Comparison of ENCODE assay signal across 8 cellular contexts in genomic region chr12:65278576-65279386, GRCh38. TPM values are rescaled to one million over a fixed set of nuclear protein-coding genes. Genes with fewer than 3 reads are reported as not detected.
A peak's percentile ranks its signal among the peaks of the same experiment; 100 is the strongest.
DNase-seq lines count a peak whose midpoint lies in the region; ATAC-seq and TF ChIP-seq lines count a peak whose summit lies in the region.

Gene MSRB3, plus strand, starts transcription at chr12:65278683. Its CDS starts 29,897 bp downstream, at chr12:65308580.

- ATAC-seq in GM21723 (IDR thresholded peaks at IDR 0.05; ENCODE audit: unreplicated experiment), result peak; percentile 65
- peak; percentile 66 for ATAC-seq in activated naive CD8-positive, alpha-beta T cell treated with anti-CD3 and anti-CD28 coated beads, Interleukin-2, amount 50 U/mL, for 24 hours

- peak within 1 kb of the TSS; percentile 86 to 88 for H3K4me3 ChIP-seq in neutrophil (ENCODE audit: low read depth in 1 of 2, low read length in 1 of 2)

- H3K4me3 Mint-ChIP-seq in activated naive CD8-positive, alpha-beta T cell treated with anti-CD3 and anti-CD28 coated beads, Interleukin-2, amount 50 U/mL, for 24 hours, result peak within 1 kb of the TSS; percentile 68
- peak within 1 kb of the TSS; percentile 71 for H3K4me3 Mint-ChIP-seq in glutamatergic neuron (ENCODE audit: unreplicated experiment)

- no peaks in the 10 kb centered on the region for H3K36me3 Mint-ChIP-seq in activated naive CD8-positive, alpha-beta T cell treated with anti-CD3 and anti-CD28 coated beads, Interleukin-2, amount 50 U/mL, for 24 hours (ENCODE audit: low read depth)
- H3K36me3 Mint-ChIP-seq in glutamatergic neuron (ENCODE audit: unreplicated experiment), result no peaks in the 10 kb centered on the region

- TF ChIP-seq CTCF in glutamatergic neuron (IDR thresholded peaks at IDR 0.05; ENCODE audit: partially characterized antibody, unreplicated experiment) (no peak), neutrophil (IDR thresholded peaks at IDR 0.05) (no peak)

- peak within 1 kb of the TSS; percentile 79 for H3K27ac ChIP-seq in neutrophil

- H3K27me3 ChIP-seq in neutrophil, result no peaks in the 10 kb centered on the region

- peaks cover 3% of the 10 kb centered on the region for H3K4me1 Mint-ChIP-seq in activated naive CD8-positive, alpha-beta T cell treated with anti-CD3 and anti-CD28 coated beads, Interleukin-2, amount 50 U/mL, for 24 hours
- H3K4me1 Mint-ChIP-seq in glutamatergic neuron (ENCODE audit: low read depth, unreplicated experiment), result no peaks in the 10 kb centered on the region

- H3K9me3 ChIP-seq in neutrophil, result no peaks in the 10 kb centered on the region

- H3K27ac Mint-ChIP-seq in activated naive CD8-positive, alpha-beta T cell treated with anti-CD3 and anti-CD28 coated beads, Interleukin-2, amount 50 U/mL, for 24 hours, result no peak within 1 kb of the TSS
- H3K27ac Mint-ChIP-seq in glutamatergic neuron (ENCODE audit: unreplicated experiment), result no peak within 1 kb of the TSS

- H3K27me3 Mint-ChIP-seq in activated naive CD8-positive, alpha-beta T cell treated with anti-CD3 and anti-CD28 coated beads, Interleukin-2, amount 50 U/mL, for 24 hours, result peaks cover 69% of the 10 kb centered on the region
- peaks cover 6% of the 10 kb centered on the region for H3K27me3 Mint-ChIP-seq in glutamatergic neuron (ENCODE audit: unreplicated experiment)

- no peaks in the 10 kb centered on the region for H3K9me3 Mint-ChIP-seq in activated naive CD8-positive, alpha-beta T cell treated with anti-CD3 and anti-CD28 coated beads, Interleukin-2, amount 50 U/mL, for 24 hours
- no peaks in the 10 kb centered on the region for H3K9me3 Mint-ChIP-seq in glutamatergic neuron (ENCODE audit: unreplicated experiment)

- H3K4me1 ChIP-seq in neutrophil (ENCODE audit: control insufficient read depth in 1 of 2, insufficient read depth in 1 of 2, low read depth in 1 of 2, low read length in 1 of 2), result peaks cover 52 to 59% of the 10 kb centered on the region in 2 experiments

- peak; percentile 96 for DNase-seq in GM03348 (ENCODE audit: low spot score)
- DNase-seq in LoVo (ENCODE audit: low spot score), result peak; percentile 56
- DNase-seq in activated naive CD8-positive, alpha-beta T cell treated with anti-CD3 and anti-CD28 coated beads, Interleukin-2, amount 50 U/mL, for 24 hours, result peak; percentile 20
- peak; percentile 74 for DNase-seq in glutamatergic neuron
- no peak for DNase-seq in NCI-H2029 treated with DMSO at 0.1 percent for 48 hours (lab: John Stamatoyannopoulos, UW)
- no peak for DNase-seq in NCI-H2171 treated with DMSO at 0.1 percent for 48 hours (lab: John Stamatoyannopoulos, UW)

- H3K36me3 ChIP-seq in neutrophil, result no peaks in the 10 kb centered on the region

RNA-seq across cellular contexts. Expression of gene MSRB3, which starts in this region (rescaled TPM):
- total RNA-seq in glutamatergic neuron (ENCODE audit: unreplicated experiment), result 1.6 TPM

Comparison
In these comparisons a context has a peak if more than half of its experiments do, and no peak if none do; other contexts are left out.
1. DNase-seq: peak in GM03348 (single experiment), LoVo (single experiment), activated naive CD8-positive, alpha-beta T cell treated with anti-CD3 and anti-CD28 coated beads, Interleukin-2, amount 50 U/mL, for 24 hours (single experiment) and glutamatergic neuron (single experiment); none in NCI-H2029 treated with DMSO at 0.1 percent for 48 hours (single experiment) and NCI-H2171 treated with DMSO at 0.1 percent for 48 hours (single experiment).